In the genomic region with DNA sequence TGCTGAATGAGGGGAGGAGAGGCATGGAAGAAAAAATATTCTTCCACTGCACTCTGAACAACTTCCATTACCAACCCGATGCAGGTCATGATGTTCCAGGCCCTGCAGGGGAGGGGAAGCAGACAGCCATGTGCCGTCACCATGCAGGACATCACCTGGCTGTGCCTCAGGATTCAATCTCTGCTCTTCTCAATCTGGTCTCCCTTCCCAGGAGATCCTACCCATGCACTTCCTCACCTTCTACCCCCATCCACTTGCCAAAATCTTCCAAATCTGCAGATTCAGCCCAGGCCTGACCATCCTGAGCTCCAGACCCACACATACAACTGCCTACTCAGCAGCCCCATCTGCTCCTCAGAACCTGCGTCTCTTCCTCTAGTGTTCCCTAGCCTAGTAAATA, we compare ENCODE assay signal across 23 cellular contexts. TPM values are rescaled to one million over a fixed set of nuclear protein-coding genes. Genes with fewer than 3 reads are reported as not detected.
DNase-seq lines count a peak whose midpoint lies in the region; ATAC-seq and TF ChIP-seq lines count a peak whose summit lies in the region.
"Had no signal": no experiment of that assay in that cellular context is flagged by ENCODE, and none has a peak within 500 bp of the region (broad histone marks: within the 10 kb centered on the region; RNA-seq: fewer than 3 reads in every experiment).

No MANE protein-coding gene starts in this region.

- TF ChIP-seq CTCF in CD8-positive, alpha-beta T cell (IDR thresholded peaks at IDR 0.05) = no peak
- TF ChIP-seq CTCF in IMR-90 (conservative IDR thresholded peaks at IDR 0.05; ENCODE audit: low read depth, low read length) = no peak

- H2BK5ac ChIP-seq in IMR-90 (ENCODE audit: low read depth, low read length, poor library complexity, severe bottlenecking) = no peak overlapping the region

- H4K20me1 ChIP-seq in IMR-90 (ENCODE audit: insufficient read depth, low read length) = 0 out of 2 replicates have a peak, but pooled peaks cover 3% of the 10 kb centered on the region

- intact Hi-C loops in CD8-positive, alpha-beta T cell (cut with DNase I, micrococcal nuclease) = no loop called here
- intact Hi-C loops in IMR-90 (cut with micrococcal nuclease) = no loop called here

- no peak overlapping the region for H3K9ac ChIP-seq in IMR-90 (ENCODE audit: low read depth, low read length)

- in situ Hi-C loops in IMR-90 (cut with MboI; ENCODE audit: low sequenced_read_pairs) = no loop called here

- no peak overlapping the region for H2BK120ac ChIP-seq in IMR-90 (ENCODE audit: low read depth, low read length)

- TF ChIP-seq POLR2A in IMR-90 (IDR thresholded peaks at IDR 0.05; ENCODE audit: low read depth, low read length) = no peak

- no peak overlapping the region for H3K18ac ChIP-seq in IMR-90 (ENCODE audit: low read depth, low read length)

- H3K4ac ChIP-seq in IMR-90 (ENCODE audit: low read depth, low read length) = no peak overlapping the region

- no peak overlapping the region for H2AK5ac ChIP-seq in IMR-90 (ENCODE audit: low read depth, low read length)

- H2BK20ac ChIP-seq in IMR-90 (ENCODE audit: low read depth, low read length) = no peak overlapping the region

- no peaks in the 10 kb centered on the region for H3K27me3 Mint-ChIP-seq in CD8-positive, alpha-beta T cell (ENCODE audit: low read depth)
- H3K27me3 Mint-ChIP-seq: activated B cell treated with CpG ODN at 0.5 μM for 24 hours had no signal

- no peak overlapping the region for H3K4me3 ChIP-seq in CD8-positive, alpha-beta T cell (ENCODE audit: low read depth, low read length)
- no peak overlapping the region for H3K4me3 ChIP-seq in IMR-90 (ENCODE audit: insufficient read depth, low read depth, low read length)
- H3K4me3 ChIP-seq: ascending aorta, esophagus muscularis mucosa, gastrocnemius medialis, GM12878, lower lobe of right lung, MG63, SK-N-MC, spleen had no signal

- no peak overlapping the region for H3K23ac ChIP-seq in IMR-90 (ENCODE audit: low read depth, low read length)

- no peak overlapping the region for H3K4me2 ChIP-seq in IMR-90 (ENCODE audit: low read depth, low read length)

- H3K9me3 ChIP-seq in CD8-positive, alpha-beta T cell (ENCODE audit: low read length) = no peaks in the 10 kb centered on the region
- no peaks in the 10 kb centered on the region for H3K9me3 ChIP-seq in IMR-90 (ENCODE audit: control insufficient read depth, insufficient read depth, low read length)
- H3K9me3 ChIP-seq: ascending aorta, esophagus muscularis mucosa, gastrocnemius medialis, lower lobe of right lung, MG63, spleen had no signal

- H3K9me1 ChIP-seq in IMR-90 (ENCODE audit: insufficient read depth, low read length) = no peaks in the 10 kb centered on the region

- H3K27ac ChIP-seq in CD8-positive, alpha-beta T cell (ENCODE audit: low read depth, low read length) = no peak overlapping the region
- no peak overlapping the region for H3K27ac ChIP-seq in IMR-90 (ENCODE audit: insufficient read depth, low read length)
- H3K27ac ChIP-seq in cingulate gyrus (ENCODE audit: low read depth, low read length) = peak overlapping the region; percentile 47
- H3K27ac ChIP-seq: ascending aorta, esophagus muscularis mucosa, gastrocnemius medialis, HL-60, lower lobe of right lung, SK-N-MC, spleen had no signal

- no peaks in the 10 kb centered on the region for H3K4me1 ChIP-seq in CD8-positive, alpha-beta T cell (ENCODE audit: insufficient read depth, low read length)
- H3K4me1 ChIP-seq in IMR-90 (ENCODE audit: control insufficient read depth, insufficient read depth, low read length) = no peaks in the 10 kb centered on the region
- H3K4me1 ChIP-seq: ascending aorta, gastrocnemius medialis, lower lobe of right lung had no signal

- H2BK15ac ChIP-seq in IMR-90 (ENCODE audit: low read depth, low read length) = no peak overlapping the region

- DNase-seq in CD8-positive, alpha-beta T cell = no peak
- DNase-seq in IMR-90 (no peak), KG1 (lab: John Stamatoyannopoulos, UW) (no peak)
- no peak for DNase-seq in activated CD8-positive, alpha-beta memory T cell treated with anti-CD3 and anti-CD28 coated beads, Interleukin-2, amount 50 U/mL, for 4 hours
- DNase-seq: activated B cell treated with CpG ODN at 0.5 μM for 24 hours; activated effector memory CD4-positive, alpha-beta T cell treated with anti-CD3 and anti-CD28 coated beads, Interleukin-2, amount 50 U/mL, for 16 hours; effector memory CD4-positive, alpha-beta T cell; gastrocnemius medialis; lower lobe of right lung; MG63; NCI-H1417 treated with DMSO at 0.1 percent for 48 hours; NCI-H526; retina; spleen; stimulated activated CD4-positive, alpha-beta T cell treated with anti-CD3 and anti-CD28 coated beads, Interleukin-4, amount 100 ng/mL, for 4 hours had no signal

- no peak overlapping the region for H2AFZ ChIP-seq in IMR-90 (replicated peaks; ENCODE audit: low read length, poor library complexity)

- 100% methylated on average over 2 of the region's 3 CpGs; no CpG with 5 or more reads in 1 of the 2 experiments for WGBS in IMR-90 (ENCODE audit: extremely low coverage in 2 of 2, insufficient read length in 1 of 2), 2 experiments

- peaks cover 79% of the 10 kb centered on the region for H3K36me3 Mint-ChIP-seq in CD8-positive, alpha-beta T cell

- no peak overlapping the region for H3K56ac ChIP-seq in IMR-90 (ENCODE audit: extremely low read depth, insufficient read depth, low read length)

- POLR2A ChIA-PET in CD8-positive, alpha-beta T cell (lab: Charles Lee) = no interaction called here
- POLR2A ChIA-PET in IMR-90 (lab: Charles Lee; ENCODE audit: unreplicated experiment) = no interaction called here

- no peak for TF ChIP-seq RAD21 in IMR-90 (IDR thresholded peaks at IDR 0.05; ENCODE audit: low read length)

- no peak overlapping the region for H4K5ac ChIP-seq in IMR-90 (ENCODE audit: low read depth, low read length)

- H3K4me3 Mint-ChIP-seq in CD8-positive, alpha-beta T cell = no peak overlapping the region
- H3K4me3 Mint-ChIP-seq: activated B cell treated with CpG ODN at 0.5 μM for 24 hours had no signal

- peak overlapping the region; percentile 13 for H2AK9ac ChIP-seq in IMR-90 (replicated peaks; ENCODE audit: low read depth, low read length, poor library complexity)

- H3K36me3 ChIP-seq in CD8-positive, alpha-beta T cell (ENCODE audit: insufficient read depth, low read length) = peaks cover 44% of the 10 kb centered on the region
- H3K36me3 ChIP-seq in IMR-90 (ENCODE audit: control insufficient read depth, insufficient read depth, low read length) = peaks cover 74% of the 10 kb centered on the region

- peaks cover 3% of the 10 kb centered on the region for H3K4me1 Mint-ChIP-seq in CD8-positive, alpha-beta T cell (ENCODE audit: low read depth)
- H3K4me1 Mint-ChIP-seq: activated B cell treated with CpG ODN at 0.5 μM for 24 hours had no signal

- peak overlapping the region; percentile 37 for H3K27ac Mint-ChIP-seq in CD8-positive, alpha-beta T cell
- H3K27ac Mint-ChIP-seq: activated B cell treated with CpG ODN at 0.5 μM for 24 hours had no signal

- no TSS peak for BruUV-seq in IMR-90 (replicated peaks; lab: Mats Ljungman, UMichigan)

- no peak for ATAC-seq in CD8-positive, alpha-beta T cell
- no peak for ATAC-seq in IMR-90 (ENCODE audit: low read depth)
- ATAC-seq in HG03097 (IDR thresholded peaks at IDR 0.05; ENCODE audit: low FRiP score, unreplicated experiment) = no peak
- ATAC-seq: gastrocnemius medialis, GM12878, lower lobe of right lung had no signal

- no peaks in the 10 kb centered on the region for H3K9me3 Mint-ChIP-seq in CD8-positive, alpha-beta T cell
- H3K9me3 Mint-ChIP-seq: activated B cell treated with CpG ODN at 0.5 μM for 24 hours had no signal

- CTCF ChIA-PET in CD8-positive, alpha-beta T cell (lab: Charles Lee) = no interaction called here
- CTCF ChIA-PET in IMR-90 (lab: Yijun Ruan, JAX) = no interaction called here

- H4K91ac ChIP-seq in IMR-90 (ENCODE audit: insufficient read depth, low read depth, low read length) = no peak overlapping the region

- no peak overlapping the region for H3K14ac ChIP-seq in IMR-90 (replicated peaks; ENCODE audit: low read depth, low read length)

- H4K8ac ChIP-seq in IMR-90 (ENCODE audit: low read depth in 2 of 2, low read length in 2 of 2) = no peak overlapping the region

- H3K79me1 ChIP-seq in IMR-90 (ENCODE audit: low read depth in 1 of 2, low read length in 2 of 2) = peaks cover 6 to 16% of the 10 kb centered on the region in 2 experiments; a peak in 3 of 4 replicates

- no peaks in the 10 kb centered on the region for H3K27me3 ChIP-seq in CD8-positive, alpha-beta T cell (ENCODE audit: insufficient read depth, low read length)
- no peaks in the 10 kb centered on the region for H3K27me3 ChIP-seq in IMR-90 (ENCODE audit: control insufficient read depth, insufficient read depth, low read length)
- H3K27me3 ChIP-seq: ascending aorta, esophagus muscularis mucosa, gastrocnemius medialis, MG63, spleen had no signal

- dilution Hi-C loops in IMR-90 (cut with HindIII; ENCODE audit: low sequenced_read_pairs, unreplicated experiment) = no loop called here

TF ChIP-seq in IMR-90, 13 proteins besides CTCF, POLR2A, EP300 and RAD21 (continues in another document):
- no peak for TF ChIP-seq BHLHE40 (IDR thresholded peaks at IDR 0.05; ENCODE audit: low read depth, low read length)

RNA-seq across cellular contexts. Expression of gene PAQR6, which starts 5.8 kb away (rescaled TPM):
- total RNA-seq in CD8-positive, alpha-beta T cell = 1 to 10 TPM; 2.1 to 2.8 TPM
- under 0.01 TPM in 1 of 2 replicates, not detected in the other for total RNA-seq in IMR-90 (2012; rRNA removed)
- 0.57 and 0.67 TPM in 2 replicates for polyA plus RNA-seq in IMR-90 (2012; rRNA removed)
- 0.19 and 0.32 TPM in 2 replicates for polyA plus RNA-seq in IMR-90 (2012; cell fraction: cytosol; rRNA removed)
- 6.4 and 13.6 TPM in 2 replicates for polyA plus RNA-seq in IMR-90 (2012; cell fraction: nucleus; rRNA removed; ENCODE audit: low replicate concordance)
- total RNA-seq: ascending aorta had no signal

RNA-seq across cellular contexts. Expression of gene BGLAP, which starts 11.7 kb away (rescaled TPM):
- total RNA-seq in CD8-positive, alpha-beta T cell = 1 to 10 TPM; 2.0 to 2.4 TPM
- not detected in 2 replicates for total RNA-seq in IMR-90 (2012; rRNA removed)
- 0.32 and 0.67 TPM in 2 replicates for polyA plus RNA-seq in IMR-90 (2012; rRNA removed)
- polyA plus RNA-seq in IMR-90 (2012; cell fraction: cytosol; rRNA removed) = 0.16 TPM in 1 of 2 replicates, not detected in the other
- polyA plus RNA-seq in IMR-90 (2012; cell fraction: nucleus; rRNA removed; ENCODE audit: low replicate concordance) = 4.8 and 6.7 TPM in 2 replicates
- total RNA-seq: chondrocyte, gastrocnemius medialis had no signal

RNA-seq across cellular contexts. Expression of gene SMG5, which starts 29.0 kb away (rescaled TPM):
- total RNA-seq in CD8-positive, alpha-beta T cell = 10 to 100 TPM; 68.9 to 70.2 TPM
- total RNA-seq in IMR-90 (2012; rRNA removed) = 33.9 and 37.3 TPM in 2 replicates
- 33.3 and 34.7 TPM in 2 replicates for polyA plus RNA-seq in IMR-90 (2012; rRNA removed)
- 22.0 and 23.5 TPM in 2 replicates for polyA plus RNA-seq in IMR-90 (2012; cell fraction: cytosol; rRNA removed)
- polyA plus RNA-seq in IMR-90 (2012; cell fraction: nucleus; rRNA removed; ENCODE audit: low replicate concordance) = 75.0 and 118 TPM in 2 replicates

RNA-seq across cellular contexts. Expression of gene TMEM79, which starts 30.5 kb away (rescaled TPM):
- total RNA-seq in CD8-positive, alpha-beta T cell = 1 to 10 TPM; 1.1 to 1.5 TPM
- total RNA-seq in IMR-90 (2012; rRNA removed) = 0.28 and 0.54 TPM in 2 replicates
- 2.3 and 3.3 TPM in 2 replicates for polyA plus RNA-seq in IMR-90 (2012; rRNA removed)
- 2.8 and 4.2 TPM in 2 replicates for polyA plus RNA-seq in IMR-90 (2012; cell fraction: cytosol; rRNA removed)
- polyA plus RNA-seq in IMR-90 (2012; cell fraction: nucleus; rRNA removed; ENCODE audit: low replicate concordance) = 5.5 and 15.6 TPM in 2 replicates
- total RNA-seq: ascending aorta had no signal

RNA-seq across cellular contexts. Expression of gene PMF1, which starts 40.8 kb away (rescaled TPM):
- total RNA-seq in CD8-positive, alpha-beta T cell = 10 to 100 TPM; 72.1 to 74.4 TPM
- total RNA-seq in IMR-90 (2012; rRNA removed) = 54.8 and 62.5 TPM in 2 replicates
- 73.4 and 74.9 TPM in 2 replicates for polyA plus RNA-seq in IMR-90 (2012; rRNA removed)
- 69.8 and 110 TPM in 2 replicates for polyA plus RNA-seq in IMR-90 (2012; cell fraction: cytosol; rRNA removed)
- 56.5 and 61.0 TPM in 2 replicates for polyA plus RNA-seq in IMR-90 (2012; cell fraction: nucleus; rRNA removed; ENCODE audit: low replicate concordance)
